Comparison of ENCODE assay signal across 8 cellular contexts in genomic region chr1:232627645-232628334, GRCh38. TPM values are rescaled to one million over a fixed set of nuclear protein-coding genes. Genes with fewer than 3 reads are reported as not detected.
DNase-seq lines count a peak whose midpoint lies in the region; ATAC-seq and TF ChIP-seq lines count a peak whose summit lies in the region.

No MANE protein-coding gene starts in this region.

- H3K9me3 ChIP-seq in right lobe of liver = no peaks in the 10 kb centered on the region
- H3K9me3 ChIP-seq in effector memory CD4-positive, alpha-beta T cell (ENCODE audit: control insufficient read depth, low read length) = no peaks in the 10 kb centered on the region

- H3K4me1 ChIP-seq in right lobe of liver = peaks cover 0 to 15% (median 4%) of the 10 kb centered on the region in 4 donors
- peaks cover 10% of the 10 kb centered on the region for H3K4me1 ChIP-seq in effector memory CD4-positive, alpha-beta T cell (ENCODE audit: control insufficient read depth, insufficient read depth, low read length, poor library complexity, severe bottlenecking)

- intact Hi-C loops in right lobe of liver (cut with DNase I) = no loop called here

- WGBS in right lobe of liver (ENCODE audit: insufficient coverage, low coverage, low lambda C conversion rate, missing lambda C conversion rate) = 56% methylated on average over 4 of the region's 4 CpGs

- H3K36me3 ChIP-seq in right lobe of liver = no peaks in the 10 kb centered on the region
- H3K36me3 ChIP-seq in effector memory CD4-positive, alpha-beta T cell (ENCODE audit: control insufficient read depth, insufficient read depth, low read length) = no peaks in the 10 kb centered on the region

- in situ Hi-C loops in astrocyte of the spinal cord (cut with HindIII; ENCODE audit: low sequenced_read_pairs) = no loop called here

- DNase-seq in ELR (ENCODE audit: low read depth) (peak; percentile 46), NCI-H2107 treated with DMSO at 0.1 percent for 48 hours (lab: John Stamatoyannopoulos, UW; ENCODE audit: unreplicated experiment) (peak; percentile 94), astrocyte of the spinal cord (ENCODE audit: low read depth, low spot score) (peak; percentile 40), right lobe of liver (no peak), islet precursor cell (no peak)
- no peak for DNase-seq in effector memory CD4-positive, alpha-beta T cell

- no peaks in the 10 kb centered on the region for H3K27me3 ChIP-seq in right lobe of liver
- H3K27me3 ChIP-seq in effector memory CD4-positive, alpha-beta T cell (replicated peaks; ENCODE audit: control insufficient read depth, insufficient read depth, low read length, poor library complexity, severe bottlenecking) = no peaks in the 10 kb centered on the region

- TF ChIP-seq POLR2A in right lobe of liver (IDR thresholded peaks at IDR 0.05) = no peak

- no peak for ATAC-seq in right lobe of liver
- no peak for ATAC-seq in HG03280 (IDR thresholded peaks at IDR 0.05; ENCODE audit: unreplicated experiment)

- TF ChIP-seq CTCF in 22Rv1 (IDR thresholded peaks at IDR 0.05) (peak; percentile 22), astrocyte of the spinal cord (IDR thresholded peaks at IDR 0.05; ENCODE audit: low read depth, low read length) (peak; percentile 33), right lobe of liver (IDR thresholded peaks at IDR 0.05) (peak; percentile 14 to 47 (median 25))

- H3K4me3 ChIP-seq in astrocyte of the spinal cord (ENCODE audit: low read depth, low read length) = peak overlapping the region; percentile 12
- peak overlapping the region in 1 of 3 donors; percentile 81 for H3K4me3 ChIP-seq in right lobe of liver
- no peak overlapping the region for H3K4me3 ChIP-seq in effector memory CD4-positive, alpha-beta T cell (ENCODE audit: insufficient read depth, low read depth, low read length, poor library complexity, severe bottlenecking)

- H3K27ac ChIP-seq in 22Rv1 (peak overlapping the region; percentile 13; the same call in 1 of the 2 replicates), right lobe of liver (no peak overlapping the region)
- H3K27ac ChIP-seq in effector memory CD4-positive, alpha-beta T cell (ENCODE audit: insufficient read depth, low read length, poor library complexity, severe bottlenecking) = no peak overlapping the region

RNA-seq across cellular contexts. Expression of gene SIPA1L2, which starts 2.1 kb away (rescaled TPM):
- total RNA-seq in right lobe of liver = 10 to 100 TPM in 4 of 6 experiments, 1 to 10 TPM in 2; 3.7 to 22.8 (median 10.7) TPM

Comparison
In these comparisons a context has a peak if more than half of its experiments do, and no peak if none do; other contexts are left out.
1. DNase-seq: peak in ELR (single experiment), NCI-H2107 treated with DMSO at 0.1 percent for 48 hours (single experiment) and astrocyte of the spinal cord (single experiment); none in right lobe of liver (0 of 3), islet precursor cell (single experiment) and effector memory CD4-positive, alpha-beta T cell (0 of 3).
2. Peak in every context shown above with its lines, with median percentiles within 50 percentile points of each other: CTCF ChIP-seq.